In genomic region chr2:228853151-228853550, GRCh38 we compare ENCODE assay signal across 26 cellular contexts.
"Had no signal": no experiment of that assay in that cellular context is flagged by ENCODE, and none has a peak within 500 bp of the region (broad histone marks: within the 10 kb centered on the region; RNA-seq: fewer than 3 reads in every experiment).

No MANE protein-coding gene starts in this region.

- H3K4me1 ChIP-seq: ascending aorta, heart right ventricle, neural progenitor cell, right atrium auricular region, upper lobe of left lung had no signal

- H3K9ac ChIP-seq: neural progenitor cell had no signal

- H3K27ac ChIP-seq: ascending aorta, cardiac muscle cell, coronary artery, dorsolateral prefrontal cortex, heart right ventricle, neural progenitor cell, right atrium auricular region, upper lobe of left lung had no signal

- H3K4me2 ChIP-seq: neural progenitor cell, smooth muscle cell had no signal

- H3K9me3 ChIP-seq: ascending aorta, right atrium auricular region, upper lobe of left lung had no signal

- H3K27me3 ChIP-seq: ascending aorta, cardiac muscle cell, dorsolateral prefrontal cortex, heart right ventricle, neural progenitor cell, right atrium auricular region, upper lobe of left lung had no signal

- DNase-seq: activated B cell treated with CpG ODN at 0.5 μM for 24 hours; activated CD4-positive, alpha-beta T cell treated with anti-CD3 and anti-CD28 coated beads for 36 hours; activated naive CD4-positive, alpha-beta T cell treated with anti-CD3 and anti-CD28 coated beads for 36 hours; activated naive CD8-positive, alpha-beta T cell treated with anti-CD3 and anti-CD28 coated beads, Interleukin-2, amount 10 ng/mL, durations not matched to agents 7 days and 5 days; activated T-cell treated with anti-CD3 and anti-CD28 coated beads for 4 hours; activated T-cell treated with anti-CD3 and anti-CD28 coated beads, Interleukin-2, amount 50 U/mL, for 72 hours; dorsolateral prefrontal cortex; effector memory CD4-positive, alpha-beta T cell; heart right ventricle; kidney; left colon; natural killer cell; stimulated activated CD4-positive, alpha-beta T cell treated with anti-CD3 and anti-CD28 coated beads, Interleukin-1b, Interleukin-23, amount 100 ng/mL, for 48 hours; stimulated activated CD4-positive, alpha-beta T cell treated with anti-CD3 and anti-CD28 coated beads, Interleukin-4, amount 100 ng/mL, for 4 hours; stimulated activated CD8-positive, alpha-beta memory T cell treated with anti-CD3 and anti-CD28 coated beads, Interleukin-4, amount 100 ng/mL, for 48 hours; stimulated activated naive CD8-positive, alpha-beta T cell treated with anti-CD3 and anti-CD28 coated beads, Interleukin-15, amount 100 ng/mL, for 72 hours; substantia nigra; T-helper 2 cell; upper lobe of left lung had no signal

- H3K4me3 ChIP-seq: ascending aorta, cardiac muscle cell, coronary artery, dorsolateral prefrontal cortex, heart right ventricle, neural progenitor cell, right atrium auricular region, smooth muscle cell, upper lobe of left lung had no signal

- H3K36me3 ChIP-seq: ascending aorta, cardiac muscle cell, heart right ventricle, neural progenitor cell, right atrium auricular region, upper lobe of left lung had no signal

- ATAC-seq: activated CD4-positive, alpha-beta T cell treated with anti-CD3 and anti-CD28 coated beads for 36 hours; activated T-cell treated with anti-CD3 and anti-CD28 coated beads, Interleukin-2, amount 50 U/mL, for 72 hours; heart right ventricle; left colon; natural killer cell; stimulated activated memory B cell treated with anti-CD40 and anti-IgM and Interleukin-4, amounts not matched to agents 10 μg/mL and 1 μg/mL and 100 μg/mL, for 72 hours; stimulated activated naive CD8-positive, alpha-beta T cell treated with anti-CD3 and anti-CD28 coated beads, Interleukin-15, amount 100 ng/mL, for 72 hours had no signal
